31 cellular contexts compared by ENCODE assay signal in the genomic region with DNA sequence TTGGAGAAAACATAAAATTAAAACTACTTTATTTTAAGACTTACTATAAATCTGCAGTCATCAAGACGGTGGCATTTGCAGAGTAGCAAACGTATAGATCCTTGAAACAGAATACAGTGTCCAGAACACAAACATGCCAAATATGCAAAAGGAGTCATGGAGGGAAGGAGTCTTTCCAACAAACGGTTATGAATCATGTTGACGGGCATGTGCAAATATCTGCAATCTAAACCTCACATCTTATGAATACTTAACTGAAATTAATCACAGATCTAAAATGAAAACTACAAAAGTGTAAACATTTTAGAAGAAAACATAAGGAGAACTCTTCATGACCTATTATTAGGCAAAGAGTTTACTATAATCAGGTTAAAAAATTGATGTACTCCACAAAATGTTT.
A peak's percentile ranks its signal among the peaks of the same experiment; 100 is the strongest.
DNase-seq lines count a peak whose midpoint lies in the region; ATAC-seq and TF ChIP-seq lines count a peak whose summit lies in the region.
"Had no signal": no experiment of that assay in that cellular context is flagged by ENCODE, and none has a peak within 500 bp of the region (broad histone marks: within the 10 kb centered on the region; RNA-seq: fewer than 3 reads in every experiment).

No MANE protein-coding gene starts in this region.

- peak; percentile 49; the same call in 2 of the 3 replicates for ATAC-seq in RWPE2 (ENCODE audit: low read depth)
- ATAC-seq in HG03045 (IDR thresholded peaks at IDR 0.05; ENCODE audit: unreplicated experiment) = no peak
- ATAC-seq: effector memory CD8-positive, alpha-beta T cell; gastrocnemius medialis; HCT116; upper lobe of right lung had no signal

- intact Hi-C loops in cardiac septum (cut with DNase I) = no loop called here

- peaks cover 2% of the 10 kb centered on the region for H3K4me1 ChIP-seq in RWPE2 (ENCODE audit: insufficient read depth, poor library complexity, severe bottlenecking)
- H3K4me1 ChIP-seq: upper lobe of right lung had no signal

- in situ Hi-C loops in GM13976 (cut with MboI; ENCODE audit: low sequenced_read_pairs, unreplicated experiment) = no loop called here

- DNase-seq in HT1080 (ENCODE audit: low read depth) (peak; percentile 33), RWPE2 (ENCODE audit: low spot score) (no peak), dedifferentiated amniotic fluid mesenchymal stem cell (ENCODE audit: extremely low spot score) (peak; percentile 31), kidney tubule cell (ENCODE audit: low spot score) (peak; percentile 1), cardiac septum (ENCODE audit: low spot score) (no peak), GM13976 (ENCODE audit: low spot score) (no peak)
- no peak for DNase-seq in central memory CD4-positive, alpha-beta T cell
- DNase-seq: activated CD4-positive, alpha-beta memory T cell treated with anti-CD3 and anti-CD28 coated beads, Interleukin-2, amount 10 ng/mL, durations not matched to agents 7 days and 5 days; activated CD8-positive, alpha-beta memory T cell treated with anti-CD3 and anti-CD28 coated beads, Interleukin-2, amount 50 U/mL, for 4 hours; activated naive CD4-positive, alpha-beta T cell treated with anti-CD3 and anti-CD28 coated beads for 36 hours; amniotic stem cell; cortex of kidney; effector memory CD8-positive, alpha-beta T cell; gastrocnemius medialis; hypothalamus; IMR-90; NCI-H1105 treated with DMSO at 0.1 percent for 48 hours; NCI-H1930; NCI-H2171 treated with DMSO at 0.1 percent for 48 hours; NCI-H524 treated with DMSO at 0.1 percent for 48 hours; nephron progenitor cell; NK-92 treated with Interleukin-12 subunit alpha and Interleukin-12 subunit beta, amount 100 ng/mL, for 24 hours; ovary; SHP77; small intestine; stimulated activated CD4-positive, alpha-beta T cell treated with anti-CD3 and anti-CD28 coated beads, Interleukin-1b, Interleukin-23, amount 100 ng/mL, for 48 hours; stimulated activated naive CD4-positive, alpha-beta T cell treated with Interleukin-2 at 50 U/mL for 16 hours; upper lobe of right lung had no signal

- H3K4me3 ChIP-seq in RWPE2 (ENCODE audit: severe bottlenecking) = no peak overlapping the region
- H3K4me3 ChIP-seq: cardiac muscle cell, gastrocnemius medialis, ovary, upper lobe of right lung had no signal

- no peak overlapping the region for H3K27ac ChIP-seq in RWPE2 (ENCODE audit: poor library complexity, severe bottlenecking)
- H3K27ac ChIP-seq: cardiac muscle cell, gastrocnemius medialis, ovary, upper lobe of right lung had no signal

- H3K27me3 ChIP-seq in RWPE2 (ENCODE audit: insufficient read depth, poor library complexity, severe bottlenecking) = no peaks in the 10 kb centered on the region
- H3K27me3 ChIP-seq: ovary, upper lobe of right lung had no signal

- TF ChIP-seq CTCF in RWPE2 (IDR thresholded peaks at IDR 0.05; ENCODE audit: poor library complexity, severe bottlenecking) (no peak), GM13976 (IDR thresholded peaks at IDR 0.05; ENCODE audit: borderline replicate concordance, control extremely low read depth, extremely low read depth, insufficient read depth, missing control alignments) (no peak)

- no peaks in the 10 kb centered on the region for H3K36me3 ChIP-seq in RWPE2 (ENCODE audit: low read depth)
- H3K36me3 ChIP-seq: cardiac muscle cell, gastrocnemius medialis, ovary, upper lobe of right lung had no signal

- H3K9me3 ChIP-seq in RWPE2 (ENCODE audit: severe bottlenecking) = no peaks in the 10 kb centered on the region
- H3K9me3 ChIP-seq: gastrocnemius medialis, ovary, upper lobe of right lung had no signal

Comparison
In these comparisons a context has a peak if more than half of its experiments do, and no peak if none do; other contexts are left out.
1. DNase-seq: peak in HT1080 (single experiment), dedifferentiated amniotic fluid mesenchymal stem cell (single experiment) and kidney tubule cell (single experiment); none in RWPE2 (single experiment), cardiac septum (single experiment), GM13976 (single experiment) and central memory CD4-positive, alpha-beta T cell (single experiment).